23 cellular contexts compared by ENCODE assay signal in genomic region chr10:44357141-44357540, GRCh38. TPM values are rescaled to one million over a fixed set of nuclear protein-coding genes. Genes with fewer than 3 reads are reported as not detected.
"Had no signal": no experiment of that assay in that cellular context is flagged by ENCODE, and none has a peak within 500 bp of the region (broad histone marks: within the 10 kb centered on the region; RNA-seq: fewer than 3 reads in every experiment).

No MANE protein-coding gene starts in this region.

- H3K4me3 ChIP-seq: cardiac muscle cell had no signal

- H3K4me3 Mint-ChIP-seq: activated B cell treated with CpG ODN at 0.5 μM for 24 hours; activated CD4-positive, alpha-beta T cell treated with anti-CD3 and anti-CD28 coated beads, Interleukin-2, amount 10 ng/mL, durations not matched to agents 24 days and 14 days; activated CD8-positive, alpha-beta memory T cell treated with anti-CD3 and anti-CD28 coated beads, Interleukin-2, amount 10 ng/mL, durations not matched to agents 7 days and 5 days; activated naive CD4-positive, alpha-beta T cell treated with anti-CD3 and anti-CD28 coated beads for 36 hours; activated naive CD8-positive, alpha-beta T cell; activated T-helper 17 cell treated with anti-CD3 and anti-CD28 coated beads, Interleukin-2, amount 50 U/mL, for 72 hours; T-helper 17 cell had no signal

- ATAC-seq: activated CD8-positive, alpha-beta memory T cell treated with anti-CD3 and anti-CD28 coated beads, Interleukin-2, amount 10 ng/mL, durations not matched to agents 7 days and 5 days; activated T-helper 17 cell treated with anti-CD3 and anti-CD28 coated beads, Interleukin-2, amount 50 U/mL, for 72 hours; T-helper 17 cell had no signal

- H3K36me3 Mint-ChIP-seq: activated CD8-positive, alpha-beta memory T cell treated with anti-CD3 and anti-CD28 coated beads, Interleukin-2, amount 10 ng/mL, durations not matched to agents 7 days and 5 days; activated naive CD8-positive, alpha-beta T cell had no signal

- DNase-seq: activated B cell treated with CpG ODN at 0.5 μM for 24 hours; activated CD4-positive, alpha-beta T cell treated with anti-CD3 and anti-CD28 coated beads for 1 hour; activated CD4-positive, alpha-beta T cell treated with anti-CD3 and anti-CD28 coated beads, Interleukin-2, amount 10 ng/mL, durations not matched to agents 24 days and 14 days; activated CD4-positive, alpha-beta T cell treated with anti-CD3 and anti-CD28 coated beads, Interleukin-2, amount 50 U/mL, for 48 hours; activated CD8-positive, alpha-beta memory T cell treated with anti-CD3 and anti-CD28 coated beads, Interleukin-2, amount 10 ng/mL, durations not matched to agents 7 days and 5 days; activated gamma-delta T cell; activated naive CD4-positive, alpha-beta T cell treated with anti-CD3 and anti-CD28 coated beads for 36 hours; activated T-cell treated with anti-CD3 and anti-CD28 coated beads, Interleukin-2, amount 50 U/mL, for 48 hours; amygdala; brain microvascular endothelial cell; KG1; NCI-H1048; NCI-H2029; NCI-H2107; NCI-H345; NCI-H510A; NCI-H526 treated with DMSO at 0.1 percent for 48 hours; NCI-H82; SHP77; T-helper 17 cell had no signal

- H3K27ac Mint-ChIP-seq: activated B cell treated with CpG ODN at 0.5 μM for 24 hours; activated CD4-positive, alpha-beta T cell treated with anti-CD3 and anti-CD28 coated beads, Interleukin-2, amount 10 ng/mL, durations not matched to agents 24 days and 14 days; activated CD8-positive, alpha-beta memory T cell treated with anti-CD3 and anti-CD28 coated beads, Interleukin-2, amount 10 ng/mL, durations not matched to agents 7 days and 5 days; activated naive CD4-positive, alpha-beta T cell treated with anti-CD3 and anti-CD28 coated beads for 36 hours; activated naive CD8-positive, alpha-beta T cell; activated T-helper 17 cell treated with anti-CD3 and anti-CD28 coated beads, Interleukin-2, amount 50 U/mL, for 72 hours; T-helper 17 cell had no signal

- H3K4me1 Mint-ChIP-seq: activated B cell treated with CpG ODN at 0.5 μM for 24 hours; activated CD4-positive, alpha-beta T cell treated with anti-CD3 and anti-CD28 coated beads, Interleukin-2, amount 10 ng/mL, durations not matched to agents 24 days and 14 days; activated CD8-positive, alpha-beta memory T cell treated with anti-CD3 and anti-CD28 coated beads, Interleukin-2, amount 10 ng/mL, durations not matched to agents 7 days and 5 days; activated T-helper 17 cell treated with anti-CD3 and anti-CD28 coated beads, Interleukin-2, amount 50 U/mL, for 72 hours; T-helper 17 cell had no signal

- H3K27me3 ChIP-seq: brain microvascular endothelial cell, cardiac muscle cell had no signal

- H3K9me3 Mint-ChIP-seq: activated B cell treated with CpG ODN at 0.5 μM for 24 hours; activated CD4-positive, alpha-beta T cell treated with anti-CD3 and anti-CD28 coated beads, Interleukin-2, amount 10 ng/mL, durations not matched to agents 24 days and 14 days; activated naive CD4-positive, alpha-beta T cell treated with anti-CD3 and anti-CD28 coated beads for 36 hours; activated T-helper 17 cell treated with anti-CD3 and anti-CD28 coated beads, Interleukin-2, amount 50 U/mL, for 72 hours had no signal

- H3K36me3 ChIP-seq: brain microvascular endothelial cell, cardiac muscle cell had no signal

- H3K27me3 Mint-ChIP-seq: activated B cell treated with CpG ODN at 0.5 μM for 24 hours; activated CD8-positive, alpha-beta memory T cell treated with anti-CD3 and anti-CD28 coated beads, Interleukin-2, amount 10 ng/mL, durations not matched to agents 7 days and 5 days had no signal

- H3K27ac ChIP-seq: brain microvascular endothelial cell, cardiac muscle cell had no signal

RNA-seq across cellular contexts. Expression of gene CXCL12, which starts 27.8 kb away (rescaled TPM):
- total RNA-seq: activated B cell treated with CpG ODN at 0.5 μM for 24 hours; activated CD4-positive, alpha-beta T cell treated with anti-CD3 and anti-CD28 coated beads, Interleukin-2, amount 10 ng/mL, durations not matched to agents 24 days and 14 days; activated CD8-positive, alpha-beta memory T cell treated with anti-CD3 and anti-CD28 coated beads, Interleukin-2, amount 10 ng/mL, durations not matched to agents 7 days and 5 days; activated naive CD4-positive, alpha-beta T cell treated with anti-CD3 and anti-CD28 coated beads for 36 hours had no signal
